Comparison of ENCODE assay signal across 8 cellular contexts in genomic region chr1:228500901-228501871, GRCh38. TPM values are rescaled to one million over a fixed set of nuclear protein-coding genes. Genes with fewer than 3 reads are reported as not detected.
A peak's percentile ranks its signal among the peaks of the same experiment; 100 is the strongest.
DNase-seq lines count a peak whose midpoint lies in the region; ATAC-seq and TF ChIP-seq lines count a peak whose summit lies in the region.

No MANE protein-coding gene starts in this region.

- H3K27ac ChIP-seq in right atrium auricular region: no peak overlapping the region

- DNase-seq in NCI-H1417 (lab: John Stamatoyannopoulos, UW) (peak; percentile 53 to 80 (median 65)), NCI-H1417 treated with DMSO at 0.1 percent for 48 hours (lab: John Stamatoyannopoulos, UW) (no peak), NCI-H1436 treated with DMSO at 0.1 percent for 48 hours (lab: John Stamatoyannopoulos, UW) (peak; percentile 56), T-helper 1 cell (peak; percentile 58 to 86 (median 73)), adipocyte (ENCODE audit: low read depth) (peak; percentile 92), right atrium auricular region (ENCODE audit: low spot score) (peak; percentile 91), sciatic nerve (ENCODE audit: low spot score) (peak; percentile 88)

- H3K4me1 ChIP-seq in adipocyte (ENCODE audit: control insufficient read depth, insufficient read depth, low read length): peaks cover 7% of the 10 kb centered on the region
- peaks cover 0 to 11% of the 10 kb centered on the region in 2 donors for H3K4me1 ChIP-seq in right atrium auricular region

- intact Hi-C loops in sciatic nerve (cut with DNase I): no loop called here

- H3K9me3 ChIP-seq in adipocyte (ENCODE audit: control insufficient read depth, low read length) (no peaks in the 10 kb centered on the region), right atrium auricular region (no peaks in the 10 kb centered on the region)

- H3K9ac ChIP-seq in adipocyte (ENCODE audit: low read length): no peak overlapping the region

- H3K27me3 ChIP-seq in adipocyte (replicated peaks; ENCODE audit: control insufficient read depth, insufficient read depth, low read length): peaks cover 4% of the 10 kb centered on the region
- no peaks in the 10 kb centered on the region for H3K27me3 ChIP-seq in right atrium auricular region

- ATAC-seq in HG02870 (IDR thresholded peaks at IDR 0.05; ENCODE audit: unreplicated experiment) (peak; percentile 94), sciatic nerve (peak; percentile 94)

- H3K4me3 ChIP-seq in adipocyte (ENCODE audit: low read length) (peak overlapping the region; percentile 57), right atrium auricular region (peak overlapping the region in 1 of 2 donors; percentile 30)

- peak; percentile 90 to 94 for TF ChIP-seq CTCF in right atrium auricular region (IDR thresholded peaks at IDR 0.05)

- no peaks in the 10 kb centered on the region for H3K36me3 ChIP-seq in adipocyte (ENCODE audit: control insufficient read depth, insufficient read depth, low read length, severe bottlenecking)
- no peaks in the 10 kb centered on the region for H3K36me3 ChIP-seq in right atrium auricular region

RNA-seq across cellular contexts. Expression of gene RNF187, which starts 14.0 kb away (rescaled TPM):
- total RNA-seq in right atrium auricular region: 10 to 100 TPM; 35.3 to 35.6 TPM
- total RNA-seq in sciatic nerve: 96.3 TPM
